In the genomic region with DNA sequence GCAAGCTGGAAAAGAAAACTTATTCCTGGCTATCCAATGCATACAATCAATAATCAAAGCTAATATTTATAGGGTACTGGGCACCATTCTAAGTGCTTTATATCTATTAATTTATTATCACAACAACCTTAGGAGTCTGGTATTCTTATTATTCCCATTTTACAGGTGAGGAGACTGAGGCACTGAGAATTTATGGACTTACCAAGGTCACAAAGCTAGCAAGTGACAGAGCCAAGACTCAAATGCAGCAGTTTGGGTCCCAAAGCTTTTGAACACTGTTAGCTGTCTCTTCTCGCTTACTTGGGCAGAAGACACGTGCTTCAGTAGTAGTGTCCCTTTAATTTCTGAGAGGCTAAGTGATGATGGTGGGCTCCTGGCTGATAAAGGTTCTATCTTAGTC, we compare ENCODE assay signal across 29 cellular contexts.
"Had no signal": no experiment of that assay in that cellular context is flagged by ENCODE, and none has a peak within 500 bp of the region (broad histone marks: within the 10 kb centered on the region; RNA-seq: fewer than 3 reads in every experiment).

No MANE protein-coding gene starts in this region.

- H3K4me1 ChIP-seq: colonic mucosa, esophagus muscularis mucosa, esophagus squamous epithelium, foreskin keratinocyte, gastrocnemius medialis, gastroesophageal sphincter had no signal

- FAIRE-seq: colon, endometrium, endothelial cell of umbilical vein, frontal cortex had no signal

- H3K27me3 Mint-ChIP-seq: effector memory CD8-positive, alpha-beta T cell had no signal

- H3K9me3 ChIP-seq: colonic mucosa, esophagus muscularis mucosa, esophagus squamous epithelium, gastrocnemius medialis, gastroesophageal sphincter, heart left ventricle, heart right ventricle had no signal

- H3K27me3 ChIP-seq: colonic mucosa, dorsolateral prefrontal cortex, esophagus muscularis mucosa, esophagus squamous epithelium, foreskin keratinocyte, gastrocnemius medialis, gastroesophageal sphincter, heart left ventricle, heart right ventricle had no signal

- H3K27ac ChIP-seq: colonic mucosa, coronary artery, dorsolateral prefrontal cortex, epithelial cell of prostate, esophagus muscularis mucosa, esophagus squamous epithelium, foreskin keratinocyte, gastrocnemius medialis, gastroesophageal sphincter, heart left ventricle had no signal

- H3K36me3 ChIP-seq: colonic mucosa had no signal

- H3K9me3 Mint-ChIP-seq: dendritic cell treated with granulocyte-macrophage colony-stimulating factor and Interleukin-4, amounts not matched to agents 40 ng/mL and 50 ng/mL, for 4 days; effector memory CD8-positive, alpha-beta T cell; endodermal cell had no signal

- H3K4me3 ChIP-seq: colonic mucosa, coronary artery, dorsolateral prefrontal cortex, esophagus muscularis mucosa, esophagus squamous epithelium, gastrocnemius medialis, gastroesophageal sphincter, heart left ventricle, heart right ventricle had no signal

- H3K4me3 Mint-ChIP-seq: dendritic cell treated with granulocyte-macrophage colony-stimulating factor and Interleukin-4, amounts not matched to agents 40 ng/mL and 50 ng/mL, for 4 days; effector memory CD8-positive, alpha-beta T cell; endodermal cell had no signal

- ATAC-seq: effector memory CD8-positive, alpha-beta T cell; esophagus mucosa; foreskin keratinocyte; gastrocnemius medialis; gastroesophageal sphincter; heart left ventricle; heart right ventricle had no signal

- DNase-seq: colonic mucosa; cortex of kidney; dermis blood vessel endothelial cell; dorsolateral prefrontal cortex; effector CD4-positive, alpha-beta T cell; effector CD8-positive, alpha-beta T cell; effector memory CD4-positive, alpha-beta T cell; effector memory CD8-positive, alpha-beta T cell; erythroblast; esophagus squamous epithelium; foreskin fibroblast; foreskin keratinocyte; foreskin melanocyte; gastrocnemius medialis; glutamatergic neuron; head of caudate nucleus; heart left ventricle; heart right ventricle had no signal

- H3K27ac Mint-ChIP-seq: effector memory CD8-positive, alpha-beta T cell; endodermal cell had no signal
